In genomic region chr22:16566421-16567151, GRCh38 we compare ENCODE assay signal across 12 cellular contexts. TPM values are rescaled to one million over a fixed set of nuclear protein-coding genes. Genes with fewer than 3 reads are reported as not detected.
DNase-seq lines count a peak whose midpoint lies in the region; ATAC-seq, FAIRE-seq and TF ChIP-seq lines count a peak whose summit lies in the region.
"Not testable (repeated sequence)": the region's sequence is repeated elsewhere in the genome, so short reads cannot be mapped to it uniquely, and the experiment has no call there.
"Had no signal": no experiment of that assay in that cellular context is flagged by ENCODE, and none has a peak within 500 bp of the region (broad histone marks: within the 10 kb centered on the region; RNA-seq: fewer than 3 reads in every experiment).

No MANE protein-coding gene starts in this region.

- not testable (repeated sequence) for H3K79me2 ChIP-seq in K562 (ENCODE audit: control insufficient read depth, insufficient read depth, low read length)

- not testable (repeated sequence) for TF ChIP-seq RAD21 in K562 (CRISPR knock-in tag; conservative IDR thresholded peaks at IDR 0.05 in 1 of 2, IDR thresholded peaks at IDR 0.05 in 1 of 2)

- not testable (repeated sequence) for H3K4me3 ChIP-seq in RWPE2 (ENCODE audit: severe bottlenecking); K562; lower lobe of right lung

- H2AFZ ChIP-seq in K562 (ENCODE audit: low read depth, low read length), result not testable (repeated sequence)

- intact Hi-C loops in K562 (cut with micrococcal nuclease); Right ventricle myocardium superior (cut with DNase I); lower lobe of right lung (cut with DNase I); posterior vena cava (cut with DNase I): not testable (repeated sequence)

- CTCF ChIA-PET in K562 (lab: Yijun Ruan, JAX; ENCODE audit: low intra/inter-chr PET ratio), result not testable (repeated sequence)

- H3K9ac ChIP-seq in K562 (ENCODE audit: insufficient read depth in 1 of 2, low read depth in 2 of 2, low read length in 2 of 2), result not testable (repeated sequence)

- H3K36me3 ChIP-seq in RWPE2 (ENCODE audit: low read depth); K562 (ENCODE audit: control insufficient read depth, insufficient read depth, low read length); lower lobe of right lung: not testable (repeated sequence)

- H3K27me3 ChIP-seq in RWPE2 (ENCODE audit: insufficient read depth, poor library complexity, severe bottlenecking); lower lobe of right lung (ENCODE audit: low read depth): not testable (repeated sequence)
- peaks cover 0 to 15% of the 10 kb centered on the region in 2 experiments; a peak in 2 of 5 replicates for H3K27me3 ChIP-seq in K562 (ENCODE audit: control insufficient read depth in 2 of 2, insufficient read depth in 2 of 2, low read length in 2 of 2)

- TF ChIP-seq POLR2A in GM12891 (IDR thresholded peaks at IDR 0.05; ENCODE audit: low read depth, low read length); K562 (conservative IDR thresholded peaks at IDR 0.05): not testable (repeated sequence)

- BruUV-seq in K562 (replicated peaks; lab: Mats Ljungman, UMichigan), result not testable (repeated sequence)

- not testable (repeated sequence) for ATAC-seq in RWPE2 (ENCODE audit: low read depth); K562; Right ventricle myocardium superior (ENCODE audit: poor library complexity); lower lobe of right lung

- in situ Hi-C loops in K562 (cut with MboI), result not testable (repeated sequence)

- H3K9me3 ChIP-seq in RWPE2 (ENCODE audit: severe bottlenecking); K562 (replicated peaks; ENCODE audit: control insufficient read depth, insufficient read depth, low read depth, low read length); lower lobe of right lung: not testable (repeated sequence)

- 3% methylated on average over 7 of the region's 7 CpGs for WGBS in K562 (ENCODE audit: insufficient coverage, low coverage, missing lambda C conversion rate)

- not testable (repeated sequence) for TF ChIP-seq CTCF in RWPE2 (IDR thresholded peaks at IDR 0.05; ENCODE audit: poor library complexity, severe bottlenecking); K562 (IDR thresholded peaks at IDR 0.05 in 2 of 3, conservative IDR thresholded peaks at IDR 0.05 in 1 of 3; ENCODE audit: insufficient read depth in 2 of 3, low read depth in 1 of 3, low read length in 3 of 3); lower lobe of right lung (IDR thresholded peaks at IDR 0.05)

- H3K4me1 ChIP-seq in RWPE2 (ENCODE audit: insufficient read depth, poor library complexity, severe bottlenecking); lower lobe of right lung: not testable (repeated sequence)
- H3K4me1 ChIP-seq in K562 (replicated peaks in 1 of 2; ENCODE audit: control insufficient read depth in 2 of 2, insufficient read depth in 2 of 2, low read length in 2 of 2), result peaks cover 0 to 50% of the 10 kb centered on the region in 2 experiments; a peak in 3 of 5 replicates

- FAIRE-seq in GM12891 (lab: Jason Lieb, UNC), result peak; percentile 60
- not testable (repeated sequence) for FAIRE-seq in K562 (lab: Jason Lieb, UNC)

- H3K9me1 ChIP-seq in K562 (ENCODE audit: control insufficient read depth, insufficient read depth, low read length), result not testable (repeated sequence)

- not testable (repeated sequence) for DNase-seq in GM12891 (ENCODE audit: insufficient read length, low spot score); K562 (ENCODE audit: extremely low read depth in 1 of 4, low spot score in 3 of 4)
- DNase-seq in RWPE2 (ENCODE audit: low spot score) (peak; percentile 34), Right ventricle myocardium superior (peak; percentile 37), lower lobe of right lung (peak; percentile 30), posterior vena cava (ENCODE audit: low spot score) (peak; percentile 72)

- not testable (repeated sequence) for H4K20me1 ChIP-seq in K562 (replicated peaks; ENCODE audit: control insufficient read depth, insufficient read depth, low read length)

- POLR2A ChIA-PET in K562 (lab: Yijun Ruan, JAX), result not testable (repeated sequence)

- not testable (repeated sequence) for H3K4me2 ChIP-seq in K562 (ENCODE audit: insufficient read depth, low read length)

- H3K27ac ChIP-seq in RWPE2 (ENCODE audit: poor library complexity, severe bottlenecking); K562 (ENCODE audit: extremely low read depth, low read depth, low read length); lower lobe of right lung: not testable (repeated sequence)

- not testable (repeated sequence) for TF ChIP-seq EP300 in K562 (IDR thresholded peaks at IDR 0.05; ENCODE audit: low read length)

TF ChIP-seq in K562, 482 proteins besides CTCF, POLR2A, EP300 and RAD21:
- TF ChIP-seq HMGN3 (IDR thresholded peaks at IDR 0.05; ENCODE audit: borderline replicate concordance, extremely low read depth, insufficient read length, low read depth, low read length), result peak; percentile 15

RNA-seq across cellular contexts. Expression of gene CCT8L2, which starts 26.0 kb away (rescaled TPM):
- polyA plus RNA-seq in GM12891 (2012; ENCODE audit: low read depth, missing spikeins), result not detected
- not detected in 2 replicates for total RNA-seq in K562 (2011; cell fraction: chromatin; rRNA removed; ENCODE audit: low replicate concordance)
- not detected in 2 replicates for total RNA-seq in K562 (2011; cell fraction: nucleolus; rRNA removed)
- total RNA-seq in K562 (2011; cell fraction: nucleoplasm; rRNA removed), result not detected in 2 replicates
- not detected in 2 replicates for total RNA-seq in K562 (2014; rRNA removed)
- total RNA-seq in K562 (2014; rRNA removed; fragmentation: Illumina TruSeq; extraction: Trizol), result not detected in 2 replicates
- total RNA-seq in K562 (2015; rRNA removed; fragmentation: Illumina TruSeq; extraction: Trizol), result not detected in 2 replicates
- not detected in 2 replicates for total RNA-seq in K562 (2021)
- not detected in 2 replicates for polyA plus RNA-seq in K562 (2011; rRNA removed)
- polyA plus RNA-seq in K562 (2011; cell fraction: cytosol; rRNA removed), result not detected in 2 replicates
- not detected in 2 replicates for polyA plus RNA-seq in K562 (2011; cell fraction: nucleus; rRNA removed)
- polyA plus RNA-seq in K562 (2012), result 0.04 and 0.06 TPM in 2 replicates
- polyA plus RNA-seq in K562 (2014; fragmentation: Illumina TruSeq; extraction: Trizol), result not detected in 2 replicates
- polyA plus RNA-seq in K562 (2014; fragmentation: Nextera tagmentation; extraction: Ambion mirVana), result not detected
- 0.13 TPM in 1 of 2 replicates, not detected in the other for polyA plus RNA-seq in K562 (2014; rRNA removed)
- polyA minus RNA-seq in K562 (2011; rRNA and poly(A)+ RNA removed), result not detected in 2 replicates
- polyA minus RNA-seq in K562 (2011; cell fraction: cytosol; rRNA and poly(A)+ RNA removed), result not detected in 2 replicates
- polyA minus RNA-seq in K562 (2011; cell fraction: nucleus; rRNA and poly(A)+ RNA removed), result not detected in 2 replicates
- not detected for total RNA-seq in Right ventricle myocardium superior
- not detected for total RNA-seq in lower lobe of right lung
- not detected for total RNA-seq in posterior vena cava
- total RNA-seq: A673; Caco-2; Calu3; CD4-positive, alpha-beta T cell; CD8-positive, alpha-beta T cell had no signal
- polyA plus RNA-seq: AG04450 had no signal
